ENCODE assay signal across 32 cellular contexts in the genomic region with DNA sequence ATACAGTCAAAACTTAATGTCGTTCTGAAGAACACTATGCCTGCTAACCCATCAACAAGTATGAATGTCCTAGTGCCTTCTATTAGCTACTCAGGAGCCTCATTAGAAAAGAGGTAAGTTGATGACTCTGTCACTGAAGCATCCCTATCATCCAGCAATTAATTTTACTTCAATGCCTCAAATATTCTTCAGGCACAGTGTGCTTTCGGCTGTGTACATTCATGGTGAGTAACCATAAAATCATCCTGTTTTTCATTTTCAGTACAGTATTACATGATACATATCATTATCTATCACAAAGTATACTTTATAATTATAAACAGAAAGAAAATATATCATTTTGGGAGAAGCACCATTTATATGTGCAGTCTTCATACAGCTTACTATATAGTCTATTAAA.
"Had no signal": no experiment of that assay in that cellular context is flagged by ENCODE, and none has a peak within 500 bp of the region (broad histone marks: within the 10 kb centered on the region; RNA-seq: fewer than 3 reads in every experiment).

No MANE protein-coding gene starts in this region.

- H3K27ac Mint-ChIP-seq: activated B cell treated with CpG ODN at 0.5 μM for 24 hours; activated CD4-positive, alpha-beta memory T cell treated with anti-CD3 and anti-CD28 coated beads, Interleukin-2, amount 10 ng/mL, durations not matched to agents 7 days and 5 days; activated CD4-positive, alpha-beta T cell treated with anti-CD3 and anti-CD28 coated beads, Interleukin-2, amount 10 ng/mL, durations not matched to agents 7 days and 5 days; activated naive CD4-positive, alpha-beta T cell treated with anti-CD3 and anti-CD28 coated beads for 36 hours; activated naive CD4-positive, alpha-beta T cell treated with anti-CD3 and anti-CD28 coated beads, Interleukin-2, amount 50 U/mL, for 72 hours; activated naive CD8-positive, alpha-beta T cell treated with anti-CD3 and anti-CD28 coated beads for 36 hours; activated T-cell treated with anti-CD3 and anti-CD28 coated beads, Interleukin-2, amount 50 U/mL, for 72 hours; activated T-helper 1 cell treated with anti-CD3 and anti-CD28 coated beads, Interleukin-12 subunit alpha, Interleukin-12 subunit beta, Interleukin-2, Interleukin-4 antibody, amounts not matched to agents 30 ng/mL and 10 ng/mL and 1 ng/mL, durations not matched to agents 14 hours and 24 hours and 36 hours; activated T-helper 17 cell treated with anti-CD3 and anti-CD28 coated beads, Interleukin-2, amount 50 U/mL, for 72 hours; brain; T-helper 1 cell treated with Interleukin-12 subunit alpha and Interleukin-12 subunit beta and Interleukin-4 antibody, amounts not matched to agents 30 μg/mL and 1 μg/mL, for 36 hours; T-helper 2 cell treated with Interferon-gamma antibody and Interleukin-4, amounts not matched to agents 5 μg/mL and 100 μg/mL, for 36 hours had no signal

- H3K27me3 Mint-ChIP-seq: activated B cell treated with CpG ODN at 0.5 μM for 24 hours; activated CD4-positive, alpha-beta memory T cell treated with anti-CD3 and anti-CD28 coated beads, Interleukin-2, amount 10 ng/mL, durations not matched to agents 7 days and 5 days; activated CD4-positive, alpha-beta T cell treated with anti-CD3 and anti-CD28 coated beads, Interleukin-2, amount 10 ng/mL, durations not matched to agents 7 days and 5 days; activated naive CD8-positive, alpha-beta T cell treated with anti-CD3 and anti-CD28 coated beads for 36 hours; activated T-helper 17 cell treated with anti-CD3 and anti-CD28 coated beads, Interleukin-2, amount 50 U/mL, for 72 hours; brain; central memory CD8-positive, alpha-beta T cell had no signal

- DNase-seq: activated B cell treated with CpG ODN at 0.5 μM for 24 hours; activated CD4-positive, alpha-beta memory T cell treated with anti-CD3 and anti-CD28 coated beads, Interleukin-2, amount 10 ng/mL, durations not matched to agents 7 days and 5 days; activated CD4-positive, alpha-beta T cell treated with anti-CD3 and anti-CD28 coated beads for 4 hours; activated CD4-positive, alpha-beta T cell treated with anti-CD3 and anti-CD28 coated beads, Interleukin-2, amount 10 ng/mL, durations not matched to agents 7 days and 5 days; activated CD4-positive, alpha-beta T cell treated with anti-CD3 and anti-CD28 coated beads, Interleukin-2, amount 50 U/mL, for 48 hours; activated CD4-positive, CD25-positive, alpha-beta regulatory T cell treated with anti-CD3 and anti-CD28 coated beads, Interleukin-2, amount 50 U/mL, for 72 hours; activated CD8-positive, alpha-beta memory T cell treated with anti-CD3 and anti-CD28 coated beads, Interleukin-2, amount 50 U/mL, for 4 hours; activated effector memory CD4-positive, alpha-beta T cell treated with anti-CD3 and anti-CD28 coated beads, Interleukin-2, amount 50 U/mL, for 16 hours; activated gamma-delta T cell treated with Interleukin-2 at 50 U/mL for 16 hours; activated naive CD4-positive, alpha-beta T cell; activated naive CD4-positive, alpha-beta T cell treated with anti-CD3 and anti-CD28 coated beads for 36 hours; activated naive CD4-positive, alpha-beta T cell treated with anti-CD3 and anti-CD28 coated beads, Interleukin-2, amount 50 U/mL, for 16 hours; activated naive CD8-positive, alpha-beta T cell treated with anti-CD3 and anti-CD28 coated beads for 36 hours; activated T-cell treated with anti-CD3 and anti-CD28 coated beads for 4 hours; activated T-cell treated with anti-CD3 and anti-CD28 coated beads, Interleukin-2, amount 50 U/mL, for 1 hour; activated T-cell treated with anti-CD3 and anti-CD28 coated beads, Interleukin-2, amount 50 U/mL, for 4 hours; activated T-cell treated with anti-CD3 and anti-CD28 coated beads, Interleukin-2, amount 50 U/mL, for 72 hours; adrenal gland; amniotic stem cell; aorta; caudate nucleus; cerebellar nuclear complex; T-helper 1 cell; T-helper 2 cell; T-helper 9 cell had no signal

- ATAC-seq: activated naive CD4-positive, alpha-beta T cell treated with anti-CD3 and anti-CD28 coated beads, Interleukin-2, amount 50 U/mL, for 72 hours; activated T-cell treated with anti-CD3 and anti-CD28 coated beads, Interleukin-2, amount 50 U/mL, for 4 hours; activated T-cell treated with anti-CD3 and anti-CD28 coated beads, Interleukin-2, amount 50 U/mL, for 72 hours; activated T-helper 17 cell treated with anti-CD3 and anti-CD28 coated beads, Interleukin-2, amount 50 U/mL, for 72 hours had no signal

- H3K9me3 Mint-ChIP-seq: activated B cell treated with CpG ODN at 0.5 μM for 24 hours; activated naive CD8-positive, alpha-beta T cell treated with anti-CD3 and anti-CD28 coated beads for 36 hours; activated T-cell treated with anti-CD3 and anti-CD28 coated beads, Interleukin-2, amount 50 U/mL, for 4 hours; activated T-helper 1 cell treated with anti-CD3 and anti-CD28 coated beads, Interleukin-12 subunit alpha, Interleukin-12 subunit beta, Interleukin-2, Interleukin-4 antibody, amounts not matched to agents 30 ng/mL and 10 ng/mL and 1 ng/mL, durations not matched to agents 14 hours and 24 hours and 36 hours; T-helper 1 cell treated with Interleukin-12 subunit alpha and Interleukin-12 subunit beta and Interleukin-4 antibody, amounts not matched to agents 30 μg/mL and 1 μg/mL, for 36 hours had no signal

- H3K4me1 Mint-ChIP-seq: activated B cell treated with CpG ODN at 0.5 μM for 24 hours; activated CD4-positive, alpha-beta memory T cell treated with anti-CD3 and anti-CD28 coated beads, Interleukin-2, amount 10 ng/mL, durations not matched to agents 7 days and 5 days; activated CD4-positive, alpha-beta T cell treated with anti-CD3 and anti-CD28 coated beads, Interleukin-2, amount 10 ng/mL, durations not matched to agents 7 days and 5 days; activated naive CD8-positive, alpha-beta T cell treated with anti-CD3 and anti-CD28 coated beads for 36 hours; activated T-helper 17 cell treated with anti-CD3 and anti-CD28 coated beads, Interleukin-2, amount 50 U/mL, for 72 hours; brain; central memory CD8-positive, alpha-beta T cell had no signal

- H3K4me3 Mint-ChIP-seq: activated B cell treated with CpG ODN at 0.5 μM for 24 hours; activated CD4-positive, alpha-beta memory T cell treated with anti-CD3 and anti-CD28 coated beads, Interleukin-2, amount 10 ng/mL, durations not matched to agents 7 days and 5 days; activated CD4-positive, alpha-beta T cell treated with anti-CD3 and anti-CD28 coated beads, Interleukin-2, amount 10 ng/mL, durations not matched to agents 7 days and 5 days; activated naive CD4-positive, alpha-beta T cell treated with anti-CD3 and anti-CD28 coated beads for 36 hours; activated naive CD8-positive, alpha-beta T cell treated with anti-CD3 and anti-CD28 coated beads for 36 hours; activated T-cell treated with anti-CD3 and anti-CD28 coated beads, Interleukin-2, amount 50 U/mL, for 4 hours; activated T-cell treated with anti-CD3 and anti-CD28 coated beads, Interleukin-2, amount 50 U/mL, for 72 hours; activated T-helper 1 cell treated with anti-CD3 and anti-CD28 coated beads, Interleukin-12 subunit alpha, Interleukin-12 subunit beta, Interleukin-2, Interleukin-4 antibody, amounts not matched to agents 30 ng/mL and 10 ng/mL and 1 ng/mL, durations not matched to agents 14 hours and 24 hours and 36 hours; activated T-helper 17 cell treated with anti-CD3 and anti-CD28 coated beads, Interleukin-2, amount 50 U/mL, for 72 hours; brain; central memory CD8-positive, alpha-beta T cell; T-helper 1 cell treated with Interleukin-12 subunit alpha and Interleukin-12 subunit beta and Interleukin-4 antibody, amounts not matched to agents 30 μg/mL and 1 μg/mL, for 36 hours; T-helper 2 cell treated with Interferon-gamma antibody and Interleukin-4, amounts not matched to agents 5 μg/mL and 100 μg/mL, for 36 hours had no signal

- H3K36me3 Mint-ChIP-seq: activated naive CD4-positive, alpha-beta T cell treated with anti-CD3 and anti-CD28 coated beads, Interleukin-2, amount 50 U/mL, for 72 hours; activated naive CD8-positive, alpha-beta T cell treated with anti-CD3 and anti-CD28 coated beads for 36 hours; brain had no signal
